Comparison of ENCODE assay signal across 1 cellular context in genomic region chr13:32427852-32428580, GRCh38.
A peak's percentile ranks its signal among the peaks of the same experiment; 100 is the strongest.
TF ChIP-seq lines count a peak whose summit lies in the region.

N4BP2L1 (minus strand) TSS chr13:32428130; CDS start chr13:32428082, 48 bp downstream.

TF ChIP-seq in HepG2, 621 proteins besides CTCF, POLR2A, EP300 and RAD21 (continued from another document and continues in another):
- peak; percentile 87 for TF ChIP-seq ZNF503 (CRISPR knock-in tag; IDR thresholded peaks at IDR 0.05)
- peak; percentile 89 for TF ChIP-seq ELF3 (CRISPR knock-in tag; IDR thresholded peaks at IDR 0.05)
- no peak for TF ChIP-seq DNMT1 (CRISPR knock-in tag; IDR thresholded peaks at IDR 0.05)
- peak; percentile 92; the same call in 1 of the 2 replicates for TF ChIP-seq ZNF292 (CRISPR knock-in tag; IDR thresholded peaks at IDR 0.05; ENCODE audit: borderline replicate concordance, low read depth)
- TF ChIP-seq FOXJ3 (CRISPR knock-in tag; IDR thresholded peaks at IDR 0.05; ENCODE audit: borderline replicate concordance) = peak; percentile 81; the same call in 1 of the 2 replicates
- 0 out of 2 replicates have a peak, but pooled peaks have one; percentile 34 for TF ChIP-seq ZNF205 (CRISPR knock-in tag; IDR thresholded peaks at IDR 0.05)
- TF ChIP-seq ZKSCAN1 (IDR thresholded peaks at IDR 0.05; ENCODE audit: low read length) = 0 out of 2 replicates have a peak, but pooled peaks have one; percentile 12
- peak; percentile 85 for TF ChIP-seq RBFOX2 (IDR thresholded peaks at IDR 0.05; ENCODE audit: low read depth, low read length)
- TF ChIP-seq ARNTL (CRISPR knock-in tag; IDR thresholded peaks at IDR 0.05) = peak; percentile 53; the same call in 1 of the 2 replicates
- peak; percentile 58; the same call in 1 of the 2 replicates for TF ChIP-seq PCBP1 (IDR thresholded peaks at IDR 0.05; ENCODE audit: borderline replicate concordance, low read depth, low read length)
- peak; percentile 65 for TF ChIP-seq SKI (IDR thresholded peaks at IDR 0.05; ENCODE audit: partially characterized antibody)
- TF ChIP-seq BRD4 (CRISPR knock-in tag; IDR thresholded peaks at IDR 0.05) = peak; percentile 29; the same call in 1 of the 2 replicates
- no peak; the same call in 1 of the 2 replicates for TF ChIP-seq USF2 (IDR thresholded peaks at IDR 0.05; ENCODE audit: low read depth, low read length)
- peak; percentile 57; the same call in 1 of the 2 replicates for TF ChIP-seq USF2 (CRISPR knock-in tag; IDR thresholded peaks at IDR 0.05; ENCODE audit: borderline replicate concordance)
- peak; percentile 69 for TF ChIP-seq KLF11 (CRISPR knock-in tag; IDR thresholded peaks at IDR 0.05)
- 0 out of 2 replicates have a peak, but pooled peaks have one; percentile 12 for TF ChIP-seq TMF1 (CRISPR knock-in tag; IDR thresholded peaks at IDR 0.05; ENCODE audit: low read depth)
- peak; percentile 73 for TF ChIP-seq HOXD1 (CRISPR knock-in tag; IDR thresholded peaks at IDR 0.05)
- 0 out of 2 replicates have a peak, but pooled peaks have one; percentile 19 for TF ChIP-seq ZNF367 (CRISPR knock-in tag; IDR thresholded peaks at IDR 0.05; ENCODE audit: borderline replicate concordance)
- 0 out of 2 replicates have a peak, but pooled peaks have one; percentile 59 for TF ChIP-seq ZNF343 (CRISPR knock-in tag; IDR thresholded peaks at IDR 0.05)
- TF ChIP-seq NR2C2 (CRISPR knock-in tag; IDR thresholded peaks at IDR 0.05; ENCODE audit: borderline replicate concordance) = peak; percentile 91
- no peak for TF ChIP-seq ATF1 (CRISPR knock-in tag; IDR thresholded peaks at IDR 0.05)
- no peak for TF ChIP-seq FOXP1 (IDR thresholded peaks at IDR 0.05)
- peak; percentile 73 for TF ChIP-seq FOXP1 (CRISPR knock-in tag; IDR thresholded peaks at IDR 0.05)
- TF ChIP-seq ZFYVE20 (CRISPR knock-in tag; IDR thresholded peaks at IDR 0.05; ENCODE audit: borderline replicate concordance, low read depth) = no peak
- 0 out of 2 replicates have a peak, but pooled peaks have one; percentile 20 for TF ChIP-seq IRX3 (CRISPR knock-in tag; IDR thresholded peaks at IDR 0.05; ENCODE audit: borderline replicate concordance, low read depth)
- peak; percentile 95 for TF ChIP-seq SAP130 (CRISPR knock-in tag; IDR thresholded peaks at IDR 0.05; ENCODE audit: low read depth)
- no peak for TF ChIP-seq FOXM1 (CRISPR knock-in tag; IDR thresholded peaks at IDR 0.05)
- peak; percentile 64 for TF ChIP-seq ZFX (CRISPR knock-in tag; IDR thresholded peaks at IDR 0.05; ENCODE audit: low read depth)
- TF ChIP-seq MIER2 (CRISPR knock-in tag; IDR thresholded peaks at IDR 0.05) = 0 out of 2 replicates have a peak, but pooled peaks have one; percentile 16
- peak; percentile 71 for TF ChIP-seq ZNF761 (CRISPR knock-in tag; conservative IDR thresholded peaks at IDR 0.05)
- TF ChIP-seq IKZF5 (CRISPR knock-in tag; IDR thresholded peaks at IDR 0.05) = peak; percentile 75; the same call in 1 of the 2 replicates
- TF ChIP-seq HNF4G (IDR thresholded peaks at IDR 0.05; ENCODE audit: borderline replicate concordance, low read depth, low read length) = peak; percentile 80
- peak; percentile 95 for TF ChIP-seq HNF4G (CRISPR knock-in tag; IDR thresholded peaks at IDR 0.05; ENCODE audit: borderline replicate concordance, low read depth)
- TF ChIP-seq JUND (CRISPR knock-in tag; IDR thresholded peaks at IDR 0.05) = peak; percentile 32; the same call in 1 of the 2 replicates
- peak; percentile 18; the same call in 1 of the 2 replicates for TF ChIP-seq GABPA (IDR thresholded peaks at IDR 0.05; ENCODE audit: low read depth, low read length)
- TF ChIP-seq GABPA (CRISPR knock-in tag; IDR thresholded peaks at IDR 0.05; ENCODE audit: low read depth) = peak; percentile 72
- TF ChIP-seq CBFB (CRISPR knock-in tag; IDR thresholded peaks at IDR 0.05) = 0 out of 2 replicates have a peak, but pooled peaks have one; percentile 26
- peak; percentile 18; the same call in 1 of the 2 replicates for TF ChIP-seq NKX3-1 (CRISPR knock-in tag; IDR thresholded peaks at IDR 0.05)
- peak; percentile 66; the same call in 1 of the 2 replicates for TF ChIP-seq ZBTB20 (CRISPR knock-in tag; IDR thresholded peaks at IDR 0.05; ENCODE audit: borderline replicate concordance, low read depth)
- peak; percentile 43; the same call in 1 of the 2 replicates for TF ChIP-seq ZNF263 (CRISPR knock-in tag; IDR thresholded peaks at IDR 0.05)
- TF ChIP-seq STAG1 (CRISPR knock-in tag; IDR thresholded peaks at IDR 0.05) = peak; percentile 29
- TF ChIP-seq ZNF331 (CRISPR knock-in tag; IDR thresholded peaks at IDR 0.05) = peak; percentile 68; the same call in 1 of the 2 replicates
- TF ChIP-seq PLRG1 (conservative IDR thresholded peaks at IDR 0.05) = no peak
- TF ChIP-seq ZBTB26 (CRISPR knock-in tag; IDR thresholded peaks at IDR 0.05; ENCODE audit: borderline replicate concordance) = 0 out of 2 replicates have a peak, but pooled peaks have one; percentile 22
- TF ChIP-seq HMGXB3 (CRISPR knock-in tag; IDR thresholded peaks at IDR 0.05; ENCODE audit: borderline replicate concordance) = peak; percentile 56; the same call in 1 of the 2 replicates
- TF ChIP-seq MXI1 (IDR thresholded peaks at IDR 0.05; ENCODE audit: borderline replicate concordance, low read depth, low read length) = peak; percentile 91; the same call in 1 of the 3 replicates
- peak; percentile 92 for TF ChIP-seq NR2F6 (IDR thresholded peaks at IDR 0.05)
- TF ChIP-seq NR2F6 (CRISPR knock-in tag; IDR thresholded peaks at IDR 0.05) = peak; percentile 98
- TF ChIP-seq NR0B2 (CRISPR knock-in tag; IDR thresholded peaks at IDR 0.05) = no peak
- TF ChIP-seq GATA4 (IDR thresholded peaks at IDR 0.05; ENCODE audit: borderline replicate concordance, low read depth) = peak; percentile 23; the same call in 1 of the 2 replicates
- TF ChIP-seq ZNF530 (CRISPR knock-in tag; IDR thresholded peaks at IDR 0.05; ENCODE audit: low read depth) = no peak
- TF ChIP-seq AHDC1 (CRISPR knock-in tag; IDR thresholded peaks at IDR 0.05; ENCODE audit: borderline replicate concordance) = peak; percentile 71; the same call in 1 of the 2 replicates
